In the genomic region with DNA sequence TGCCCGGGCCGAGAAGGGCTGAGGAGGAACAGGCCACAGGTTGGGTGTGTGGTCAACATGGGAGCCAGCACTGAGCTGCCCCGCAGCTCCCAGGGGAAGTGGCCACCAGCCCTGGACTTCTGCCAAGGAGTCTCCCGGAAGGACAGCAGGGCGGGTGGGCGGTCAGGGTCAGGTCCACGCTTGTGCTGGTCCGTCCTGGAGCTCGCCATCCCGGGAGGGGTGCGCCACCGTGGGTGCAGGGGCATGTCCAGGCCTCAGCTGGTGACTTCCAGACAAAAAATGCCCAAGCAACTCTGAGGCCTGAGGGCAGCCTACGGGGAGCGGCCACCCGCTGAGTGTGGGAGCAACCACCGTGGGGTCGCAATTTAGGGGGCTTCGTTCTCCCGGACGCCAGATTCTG, we compare ENCODE assay signal across 23 cellular contexts. TPM values are rescaled to one million over a fixed set of nuclear protein-coding genes. Genes with fewer than 3 reads are reported as not detected.
"Had no signal": no experiment of that assay in that cellular context is flagged by ENCODE, and none has a peak within 500 bp of the region (broad histone marks: within the 10 kb centered on the region; RNA-seq: fewer than 3 reads in every experiment).

No MANE protein-coding gene starts in this region.

- H3K9me3 ChIP-seq: MG63, SK-N-SH had no signal

- DNase-seq: Karpas-422, KG1, MG63, NCI-H1092, NCI-H1105 treated with DMSO at 0.1 percent for 48 hours, NCI-H1417 treated with DMSO at 0.1 percent for 48 hours, NCI-H146, NCI-H1694 treated with DMSO at 0.1 percent for 48 hours, NCI-H1930, NCI-H2081, NCI-H2107, NCI-H226, NCI-H446, NCI-H510A, NCI-H524 treated with DMSO at 0.1 percent for 48 hours, NCI-H69, NCI-H774, RPMI8226, SHP77, SK-N-SH, SW 1271 had no signal

- H3K27me3 ChIP-seq: MG63 had no signal

- H3K9ac ChIP-seq: SK-N-SH had no signal

- H3K36me3 ChIP-seq: MG63 had no signal

- H3K4me2 ChIP-seq: SK-N-SH had no signal

- H3K27ac ChIP-seq: HL-60 had no signal

- H3K4me3 ChIP-seq: MG63 had no signal

RNA-seq across cellular contexts. Expression of gene SLC15A1, which starts 21.4 kb away (rescaled TPM):
- total RNA-seq: SK-MEL-5 had no signal
- polyA plus RNA-seq: SK-N-SH had no signal
